14 cellular contexts compared by ENCODE assay signal in genomic region chr4:54527532-54527931, GRCh38.
"Had no signal": no experiment of that assay in that cellular context is flagged by ENCODE, and none has a peak within 500 bp of the region (broad histone marks: within the 10 kb centered on the region; RNA-seq: fewer than 3 reads in every experiment).

No MANE protein-coding gene starts in this region.

- H3K4me3 ChIP-seq: gastrocnemius medialis, testis had no signal

- H3K4me1 ChIP-seq: gastrocnemius medialis, parathyroid adenoma, testis had no signal

- H3K27ac ChIP-seq: gastrocnemius medialis, parathyroid adenoma, testis had no signal

- H3K27me3 Mint-ChIP-seq: activated naive CD4-positive, alpha-beta T cell treated with anti-CD3 and anti-CD28 coated beads, Interleukin-2, amount 50 U/mL, for 24 hours; central memory CD8-positive, alpha-beta T cell had no signal

- H3K36me3 Mint-ChIP-seq: activated naive CD4-positive, alpha-beta T cell treated with anti-CD3 and anti-CD28 coated beads, Interleukin-2, amount 50 U/mL, for 24 hours; brain had no signal

- H3K27ac Mint-ChIP-seq: brain; stimulated activated naive CD8-positive, alpha-beta T cell treated with anti-CD3 and anti-CD28 coated beads, Interleukin-15, amount 100 ng/mL, for 72 hours had no signal

- H3K36me3 ChIP-seq: gastrocnemius medialis had no signal

- H3K9me3 ChIP-seq: gastrocnemius medialis, testis had no signal

- ATAC-seq: gastrocnemius medialis; stimulated activated naive CD8-positive, alpha-beta T cell treated with anti-CD3 and anti-CD28 coated beads, Interleukin-15, amount 100 ng/mL, for 72 hours had no signal

- H3K9me3 Mint-ChIP-seq: activated naive CD4-positive, alpha-beta T cell treated with anti-CD3 and anti-CD28 coated beads, Interleukin-2, amount 50 U/mL, for 24 hours; stimulated activated naive CD8-positive, alpha-beta T cell treated with anti-CD3 and anti-CD28 coated beads, Interleukin-15, amount 100 ng/mL, for 72 hours had no signal

- H3K9ac ChIP-seq: parathyroid adenoma had no signal

- H2AFZ ChIP-seq: parathyroid adenoma had no signal

- DNase-seq: activated effector memory CD4-positive, alpha-beta T cell treated with Interleukin-2 at 50 U/mL for 16 hours; activated T-cell treated with anti-CD3 and anti-CD28 coated beads, Interleukin-2, amount 50 U/mL, for 1 hour; cortex of kidney; effector CD8-positive, alpha-beta T cell; gastrocnemius medialis; kidney glomerular epithelial cell; stimulated activated CD4-positive, alpha-beta T cell treated with anti-CD3 and anti-CD28 coated beads, Interleukin-4, amount 100 ng/mL, for 24 hours; stimulated activated naive CD8-positive, alpha-beta T cell treated with anti-CD3 and anti-CD28 coated beads, Interleukin-15, amount 100 ng/mL, for 72 hours; testis had no signal

- H3K4me1 Mint-ChIP-seq: activated naive CD4-positive, alpha-beta T cell treated with anti-CD3 and anti-CD28 coated beads, Interleukin-2, amount 50 U/mL, for 24 hours; brain; central memory CD8-positive, alpha-beta T cell; neural crest cell; stimulated activated naive CD8-positive, alpha-beta T cell treated with anti-CD3 and anti-CD28 coated beads, Interleukin-15, amount 100 ng/mL, for 72 hours had no signal

- H3K27me3 ChIP-seq: gastrocnemius medialis, testis had no signal

- H3K4me3 Mint-ChIP-seq: activated naive CD4-positive, alpha-beta T cell treated with anti-CD3 and anti-CD28 coated beads, Interleukin-2, amount 50 U/mL, for 24 hours; brain; central memory CD8-positive, alpha-beta T cell; neural crest cell; stimulated activated naive CD8-positive, alpha-beta T cell treated with anti-CD3 and anti-CD28 coated beads, Interleukin-15, amount 100 ng/mL, for 72 hours had no signal
